ENCODE assay signal across 1 cellular context in the genomic region with DNA sequence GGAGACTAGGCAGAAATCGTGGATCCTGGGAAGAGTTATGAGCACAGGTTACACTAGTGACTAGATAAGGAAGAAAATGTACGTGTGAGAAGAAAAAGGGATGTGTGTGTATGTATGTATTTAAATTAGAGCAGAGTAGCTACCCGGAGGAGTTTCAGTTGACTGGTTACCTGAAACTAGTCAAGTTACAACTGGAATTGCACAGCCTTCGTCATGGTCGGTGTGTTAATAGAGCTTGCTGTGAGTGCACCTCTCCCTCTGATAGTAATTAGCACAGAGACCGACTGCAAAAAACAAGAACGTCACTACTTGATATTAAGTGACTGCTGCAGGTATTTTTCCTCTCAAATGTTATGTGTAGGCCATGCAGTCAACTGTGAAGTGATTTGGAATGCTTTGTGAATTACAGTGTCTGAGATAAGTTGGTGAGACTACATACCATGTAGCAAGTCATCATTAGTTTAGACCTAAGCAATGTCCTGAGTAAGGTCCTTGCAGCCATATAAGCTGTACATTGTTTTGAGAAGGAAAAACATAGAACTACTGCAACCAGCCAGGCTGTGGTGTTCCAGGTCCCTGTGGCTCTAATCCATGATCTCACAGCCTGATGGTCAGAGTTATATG.
TF ChIP-seq lines count a peak whose summit lies in the region.

No MANE protein-coding gene starts in this region.

TF ChIP-seq in GM23338, 12 proteins besides CTCF, POLR2A, EP300 and RAD21:
- TF ChIP-seq STAT1 (IDR thresholded peaks at IDR 0.05; ENCODE audit: unreplicated experiment) (no peak), POLR2AphosphoS5 (IDR thresholded peaks at IDR 0.05; ENCODE audit: low read depth) (no peak)
